9 cellular contexts compared by ENCODE assay signal in genomic region chr9:16639644-16640043, GRCh38.
"Had no signal": no experiment of that assay in that cellular context is flagged by ENCODE, and none has a peak within 500 bp of the region (broad histone marks: within the 10 kb centered on the region; RNA-seq: fewer than 3 reads in every experiment).

No MANE protein-coding gene starts in this region.

- H3K4me2 ChIP-seq: GM23338 had no signal

- DNase-seq: GM23248, GOT3, H7, H9, HCEC 1CT, HFFc6 had no signal

- H3K27ac ChIP-seq: GM23248 had no signal

- H3K9ac ChIP-seq: GM23248 had no signal

- H3K36me3 ChIP-seq: HAP-1 had no signal

- H3K27ac Mint-ChIP-seq: GM23338, HFFc6 had no signal

- ATAC-seq: GM23338, HCT116 had no signal

- H3K4me3 ChIP-seq: GM23248, GM23338, HAP-1 had no signal

- H3K4me3 Mint-ChIP-seq: GM23338, H9, HFFc6 had no signal

- H3K9me3 Mint-ChIP-seq: GM23338, H9, HFFc6 had no signal

- H2AFZ ChIP-seq: GM23248, GM23338 had no signal

- H3K9me3 ChIP-seq: HAP-1 had no signal
